ENCODE assay signal across 14 cellular contexts in genomic region chr7:5489991-5490536, GRCh38.
"Had no signal": no experiment of that assay in that cellular context is flagged by ENCODE, and none has a peak within 500 bp of the region (broad histone marks: within the 10 kb centered on the region; RNA-seq: fewer than 3 reads in every experiment).

No MANE protein-coding gene starts in this region.

- H3K9me3 ChIP-seq: left lung, mucosa of descending colon had no signal

- ATAC-seq: activated T-helper 17 cell treated with anti-CD3 and anti-CD28 coated beads, Interleukin-2, amount 50 U/mL, for 72 hours; left lung; mucosa of descending colon; naive thymus-derived CD4-positive, alpha-beta T cell; right cardiac atrium; stimulated activated naive CD8-positive, alpha-beta T cell treated with anti-CD3 and anti-CD28 coated beads, Interleukin-15, Interleukin-2, amounts not matched to agents 100 U/mL and 50 U/mL, for 24 hours had no signal

- H3K27me3 ChIP-seq: left lung had no signal

- DNase-seq: activated CD4-positive, alpha-beta T cell treated with anti-CD3 and anti-CD28 coated beads, Interleukin-2, amount 50 U/mL, for 48 hours; activated naive CD4-positive, alpha-beta T cell treated with Interleukin-2 at 50 U/mL for 16 hours; effector CD8-positive, alpha-beta T cell; left lung; mammary epithelial cell; mucosa of descending colon; naive thymus-derived CD4-positive, alpha-beta T cell; small intestine; stimulated activated CD4-positive, alpha-beta T cell treated with anti-CD3 and anti-CD28 coated beads, Interleukin-4, amount 100 ng/mL, for 4 hours; stimulated activated CD8-positive, alpha-beta memory T cell treated with anti-CD3 and anti-CD28 coated beads, Interleukin-4, amount 100 ng/mL, for 48 hours; stimulated activated naive CD8-positive, alpha-beta T cell treated with anti-CD3 and anti-CD28 coated beads, Interleukin-15, Interleukin-2, amounts not matched to agents 100 U/mL and 50 U/mL, for 24 hours; T-helper 9 cell had no signal

- H3K4me3 ChIP-seq: left lung, mucosa of descending colon had no signal

- H3K27ac ChIP-seq: left lung had no signal
